Comparison of ENCODE assay signal across 8 cellular contexts in the genomic region with DNA sequence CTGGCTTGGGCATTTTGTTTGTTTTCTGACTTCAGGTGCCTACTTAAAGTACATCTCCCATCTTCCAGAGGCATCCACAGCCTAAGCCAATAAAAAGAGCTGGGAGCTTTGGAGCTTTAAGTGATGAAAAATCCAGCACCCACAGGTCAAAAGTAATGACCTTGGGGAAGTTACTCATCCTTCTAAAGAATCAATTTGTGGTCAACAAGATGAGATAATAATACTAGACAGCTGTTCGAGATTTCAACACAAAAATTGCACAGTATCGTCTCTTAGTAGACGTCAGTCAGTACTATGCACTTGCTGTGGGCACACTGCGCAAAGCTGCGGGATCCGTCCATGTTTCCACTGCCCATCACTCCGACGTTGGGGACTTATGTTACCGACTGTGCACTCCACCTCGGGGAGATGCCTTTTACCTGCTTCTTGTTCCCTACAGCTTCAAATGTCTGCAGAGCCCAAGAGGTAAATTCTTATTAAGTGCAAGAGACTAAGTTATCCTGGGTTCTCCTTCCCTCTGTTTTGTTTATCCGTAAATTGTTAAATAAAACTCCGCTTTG. TPM values are rescaled to one million over a fixed set of nuclear protein-coding genes. Genes with fewer than 3 reads are reported as not detected.
DNase-seq lines count a peak whose midpoint lies in the region; ATAC-seq, FAIRE-seq and TF ChIP-seq lines count a peak whose summit lies in the region.

No MANE protein-coding gene starts in this region.

- TF ChIP-seq POLR2A in esophagus squamous epithelium (IDR thresholded peaks at IDR 0.05) (no peak), ovary (IDR thresholded peaks at IDR 0.05) (no peak), GM12891 (IDR thresholded peaks at IDR 0.05; ENCODE audit: low read depth, low read length) (no peak)

- no peak for ATAC-seq in CD4-positive, alpha-beta T cell (ENCODE audit: poor library complexity)

- CTCF ChIA-PET in CD4-positive, alpha-beta T cell (lab: Charles Lee) = no interaction called here

- H3K4me3 Mint-ChIP-seq in CD4-positive, alpha-beta T cell = peak overlapping the region; percentile 90

- no peaks in the 10 kb centered on the region for H3K36me3 ChIP-seq in esophagus squamous epithelium
- H3K36me3 ChIP-seq in ovary = no peaks in the 10 kb centered on the region
- no peaks in the 10 kb centered on the region for H3K36me3 ChIP-seq in SJCRH30

- no peak for TF ChIP-seq EP300 in ovary (IDR thresholded peaks at IDR 0.05)

- no peak for FAIRE-seq in GM12891 (lab: Jason Lieb, UNC)

- WGBS in esophagus squamous epithelium, 2 donors = 37 to 38% methylated on average over 12 of the region's 12 CpGs
- WGBS in ovary, 3 donors = 55 to 68% (median 59%) methylated on average over 12 of the region's 12 CpGs

- peaks cover 39% of the 10 kb centered on the region for H3K27me3 Mint-ChIP-seq in CD4-positive, alpha-beta T cell

- no peaks in the 10 kb centered on the region for H3K9me3 ChIP-seq in CD4-positive, alpha-beta T cell (ENCODE audit: control insufficient read depth, low read length)
- no peaks in the 10 kb centered on the region for H3K9me3 ChIP-seq in esophagus squamous epithelium
- H3K9me3 ChIP-seq in ovary = no peaks in the 10 kb centered on the region
- no peaks in the 10 kb centered on the region for H3K9me3 ChIP-seq in SJCRH30 (replicated peaks)

- intact Hi-C loops in CD4-positive, alpha-beta T cell (cut with DNase I, micrococcal nuclease) = loop anchor here (10.0 kb wide), 2 partner anchors 168 to 638 kb away; no protein-coding TSS in a partner anchor
- intact Hi-C loops in esophagus squamous epithelium (cut with DNase I) = loop anchor here (10.0 kb wide), 3 partner anchors 58 to 228 kb away; no protein-coding TSS in a partner anchor
- intact Hi-C loops in ovary (cut with DNase I) = loop anchor here in 3 of 4 donors (10.0 kb wide), 3 partner anchors 112 to 248 kb away; no protein-coding TSS in a partner anchor

- no peaks in the 10 kb centered on the region for H3K27me3 ChIP-seq in CD4-positive, alpha-beta T cell (ENCODE audit: control insufficient read depth, insufficient read depth, low read length)
- H3K27me3 ChIP-seq in esophagus squamous epithelium (peaks cover 0 to 26% (median 0%) of the 10 kb centered on the region in 4 donors), ovary (no peaks in the 10 kb centered on the region), SJCRH30 (no peaks in the 10 kb centered on the region; the same call in 1 of the 2 replicates)

- H3K4me1 Mint-ChIP-seq in CD4-positive, alpha-beta T cell (ENCODE audit: low read depth) = peaks cover 58% of the 10 kb centered on the region

- DNase-seq in CD4-positive, alpha-beta T cell = no peak
- peak; percentile 23 for DNase-seq in SK-N-DZ (ENCODE audit: low spot score)
- DNase-seq in esophagus squamous epithelium (lab: John Stamatoyannopoulos, UW) = no peak
- DNase-seq in ovary = no peak
- DNase-seq in OCI-M1 (lab: John Stamatoyannopoulos, UW) = no peak
- DNase-seq in SJCRH30 = no peak
- no peak for DNase-seq in LoVo (ENCODE audit: low spot score)
- DNase-seq in GM12891 (ENCODE audit: insufficient read length, low spot score) = no peak

- no peak overlapping the region for H3K27ac ChIP-seq in CD4-positive, alpha-beta T cell (ENCODE audit: low read depth, low read length)
- H3K27ac ChIP-seq in esophagus squamous epithelium (peak overlapping the region in 3 of 4 donors; percentile 56 to 84 (median 76)), ovary (no peak overlapping the region), SJCRH30 (no peak overlapping the region)

- POLR2A ChIA-PET in CD4-positive, alpha-beta T cell (lab: Charles Lee) = interaction anchor here (1.5 to 3.7 kb wide), 2 partner anchors 63 to 77 kb away, joined by 4 to 18 read pairs; no protein-coding TSS in a partner anchor

- no peak for TF ChIP-seq CTCF in CD4-positive, alpha-beta T cell (IDR thresholded peaks at IDR 0.05)
- no peak for TF ChIP-seq CTCF in esophagus squamous epithelium (IDR thresholded peaks at IDR 0.05)
- TF ChIP-seq CTCF in ovary (IDR thresholded peaks at IDR 0.05) = no peak

- H3K27ac Mint-ChIP-seq in CD4-positive, alpha-beta T cell = peak overlapping the region; percentile 77

- no peaks in the 10 kb centered on the region for H3K9me3 Mint-ChIP-seq in CD4-positive, alpha-beta T cell

- H3K4me3 ChIP-seq in esophagus squamous epithelium (peak overlapping the region; percentile 30 to 74 (median 62)), ovary (peak overlapping the region; percentile 59), SJCRH30 (no peak overlapping the region)

- H3K4me1 ChIP-seq in esophagus squamous epithelium (peaks cover 0 to 40% (median 0%) of the 10 kb centered on the region in 3 donors), ovary (ENCODE audit: insufficient read depth) (peaks cover 3% of the 10 kb centered on the region), SJCRH30 (no peaks in the 10 kb centered on the region)

- peaks cover 16% of the 10 kb centered on the region for H3K36me3 Mint-ChIP-seq in CD4-positive, alpha-beta T cell (ENCODE audit: low read depth)

TF ChIP-seq in GM12891, 5 proteins besides CTCF, POLR2A, EP300 and RAD21:
- TF ChIP-seq POLR2AphosphoS5 (IDR thresholded peaks at IDR 0.05; ENCODE audit: low read depth, low read length) (no peak), POU2F2 (IDR thresholded peaks at IDR 0.05; ENCODE audit: low read depth, low read length) (no peak)

RNA-seq across cellular contexts. Expression of gene ST8SIA1, which starts 1.2 kb away (rescaled TPM):
- total RNA-seq in CD4-positive, alpha-beta T cell = 1 to 10 TPM; 5.6 to 5.7 TPM
- polyA plus RNA-seq in SK-N-DZ (2014; cell fraction: cytosol; rRNA removed) = 46.8 and 53.2 TPM in 2 replicates
- polyA plus RNA-seq in SK-N-DZ (2014; cell fraction: nucleus; rRNA removed) = 79.5 and 84.9 TPM in 2 replicates
- total RNA-seq in esophagus squamous epithelium (1 to 10 TPM in 2 of 4 donors, under 1 TPM in 2; 0.38 to 5.3 (median 1.0) TPM), ovary (1 to 10 TPM in 6 of 7 donors, under 1 TPM in 1; 0.69 to 4.8 (median 4.1) TPM)
- polyA plus RNA-seq in ovary = 10 to 100 TPM in 1 of 2 donors, 1 to 10 TPM in 1; 2.0 to 18.1 TPM
- 6.4 and 7.7 TPM in 2 replicates for total RNA-seq in SJCRH30 (2014; rRNA removed; shearing (Covaris generic))
- not detected for polyA plus RNA-seq in GM12891 (2012; ENCODE audit: low read depth, missing spikeins)

Comparison
In these comparisons a context has a peak if more than half of its experiments do, and no peak if none do; other contexts are left out.
1. H3K27ac ChIP-seq: peak in esophagus squamous epithelium (3 of 4); none in CD4-positive, alpha-beta T cell (single experiment), ovary (0 of 2) and SJCRH30 (single experiment).